ENCODE assay signal across 16 cellular contexts in genomic region chr6:11722224-11722623, GRCh38. TPM values are rescaled to one million over a fixed set of nuclear protein-coding genes. Genes with fewer than 3 reads are reported as not detected.
A peak's percentile ranks its signal among the peaks of the same experiment; 100 is the strongest.
DNase-seq lines count a peak whose midpoint lies in the region; ATAC-seq and TF ChIP-seq lines count a peak whose summit lies in the region.
"Had no signal": no experiment of that assay in that cellular context is flagged by ENCODE, and none has a peak within 500 bp of the region (broad histone marks: within the 10 kb centered on the region; RNA-seq: fewer than 3 reads in every experiment).

No MANE protein-coding gene starts in this region.

- no peak overlapping the region for H2AFZ ChIP-seq in OCI-LY3 (ENCODE audit: low read depth, low read length)

- no peaks in the 10 kb centered on the region for H3K9me3 ChIP-seq in OCI-LY3 (ENCODE audit: insufficient read depth, low read length)
- no peaks in the 10 kb centered on the region for H3K9me3 ChIP-seq in mucosa of descending colon
- H3K9me3 ChIP-seq: ovary, SJCRH30, tibial nerve had no signal

- ATAC-seq in GM18867 (IDR thresholded peaks at IDR 0.05; ENCODE audit: unreplicated experiment) (peak; percentile 62), mucosa of descending colon (peak; percentile 37)

- no peaks in the 10 kb centered on the region for H3K36me3 ChIP-seq in OCI-LY3 (replicated peaks; ENCODE audit: low read depth, low read length)
- H3K36me3 ChIP-seq in mucosa of descending colon (ENCODE audit: low read depth) = no peaks in the 10 kb centered on the region
- H3K36me3 ChIP-seq: ovary, SJCRH30, tibial nerve had no signal

- H3K27ac ChIP-seq in OCI-LY3 (ENCODE audit: low read length) = 0 out of 2 replicates have a peak overlapping the region, but pooled peaks have one; percentile 15
- H3K27ac ChIP-seq: ovary, SJCRH30, tibial nerve had no signal

- no peaks in the 10 kb centered on the region for H4K20me1 ChIP-seq in OCI-LY3 (ENCODE audit: insufficient read depth, low read length)

- H3K4me3 ChIP-seq in GM12864 (ENCODE audit: low read depth, low read length) = no peak overlapping the region
- peak overlapping the region; percentile 58 for H3K4me3 ChIP-seq in OCI-LY3 (ENCODE audit: low read length)
- no peak overlapping the region for H3K4me3 ChIP-seq in mucosa of descending colon
- H3K4me3 ChIP-seq: ovary, SJCRH30, tibial nerve had no signal

- peak overlapping the region; percentile 42; the same call in 1 of the 2 replicates for H3K9ac ChIP-seq in OCI-LY3 (ENCODE audit: low read length)

- intact Hi-C loops in mucosa of descending colon (cut with DNase I, micrococcal nuclease) = no loop called here

- H3K79me2 ChIP-seq in OCI-LY3 (ENCODE audit: low read length) = no peaks in the 10 kb centered on the region

- H3K4me1 ChIP-seq in OCI-LY3 (ENCODE audit: low read length) (peaks cover 32% of the 10 kb centered on the region), mucosa of descending colon (ENCODE audit: low read depth) (peaks cover 6% of the 10 kb centered on the region)
- H3K4me1 ChIP-seq: SJCRH30, tibial nerve had no signal

- H3K4me2 ChIP-seq in OCI-LY3 (ENCODE audit: low read length) = peak overlapping the region; percentile 75

- TF ChIP-seq CTCF in GM12864 (IDR thresholded peaks at IDR 0.05; ENCODE audit: low read depth, low read length, missing control alignments) (peak; percentile 2), OCI-LY3 (IDR thresholded peaks at IDR 0.05; ENCODE audit: low read depth, low read length) (peak; percentile 47), mucosa of descending colon (IDR thresholded peaks at IDR 0.05) (no peak)

- no peaks in the 10 kb centered on the region for H3K27me3 ChIP-seq in OCI-LY3 (ENCODE audit: low read depth, low read length)
- H3K27me3 ChIP-seq: ovary, SJCRH30, tibial nerve had no signal

- no peak for DNase-seq in GM12864 (ENCODE audit: low read depth)
- DNase-seq in mucosa of descending colon = no peak
- DNase-seq in DMS79 treated with DMSO at 0.1 percent for 48 hours (lab: John Stamatoyannopoulos, UW) = no peak
- DNase-seq in activated effector memory CD4-positive, alpha-beta T cell treated with anti-CD3 and anti-CD28 coated beads, Interleukin-2, amount 50 U/mL, for 16 hours = no peak
- no peak for DNase-seq in CD1c-positive myeloid dendritic cell (ENCODE audit: extremely low spot score)
- DNase-seq: activated gamma-delta T cell; cortex of kidney; NCI-H187; ovary; SJCRH30; stimulated activated CD4-positive, alpha-beta T cell treated with anti-CD3 and anti-CD28 coated beads, Interleukin-4, amount 100 ng/mL, for 1 hour; stimulated activated CD8-positive, alpha-beta memory T cell treated with anti-CD3 and anti-CD28 coated beads, Interleukin-4, amount 100 ng/mL, for 48 hours had no signal

RNA-seq across cellular contexts. Expression of gene ADTRP, which starts 56.4 kb away (rescaled TPM):
- total RNA-seq in mucosa of descending colon = 100 to 1,000 TPM in 1 of 3 donors, 10 to 100 TPM in 2; 68.5 to 239 (median 91.9) TPM
- total RNA-seq: OCI-LY7, SJCRH30, tibial nerve had no signal
